Comparison of ENCODE assay signal across 1 cellular context in the genomic region with DNA sequence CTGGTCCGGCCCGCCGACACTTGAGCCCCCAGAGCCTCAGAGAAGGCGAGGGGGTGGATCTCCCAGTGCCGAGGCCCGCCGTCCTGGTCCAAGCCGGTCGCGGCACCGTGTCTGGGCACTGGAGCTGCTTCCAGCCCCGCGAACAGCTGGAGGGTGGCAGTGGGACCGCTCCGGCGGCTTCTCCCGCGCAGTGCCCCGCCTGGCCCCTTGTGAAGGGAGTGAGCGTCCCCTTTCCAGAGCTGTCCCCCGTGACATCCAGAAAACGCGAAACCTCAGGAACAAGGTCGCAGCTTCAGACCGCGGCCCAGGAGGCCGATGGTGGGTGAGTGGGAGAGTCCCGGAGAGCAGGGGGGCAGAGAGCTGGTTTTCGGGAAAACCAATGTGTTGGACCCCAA.
TF ChIP-seq lines count a peak whose summit lies in the region.

No MANE protein-coding gene starts in this region.

TF ChIP-seq in K562, 482 proteins besides CTCF, POLR2A, EP300 and RAD21 (continued from another document):
- TF ChIP-seq, protein P1, sequence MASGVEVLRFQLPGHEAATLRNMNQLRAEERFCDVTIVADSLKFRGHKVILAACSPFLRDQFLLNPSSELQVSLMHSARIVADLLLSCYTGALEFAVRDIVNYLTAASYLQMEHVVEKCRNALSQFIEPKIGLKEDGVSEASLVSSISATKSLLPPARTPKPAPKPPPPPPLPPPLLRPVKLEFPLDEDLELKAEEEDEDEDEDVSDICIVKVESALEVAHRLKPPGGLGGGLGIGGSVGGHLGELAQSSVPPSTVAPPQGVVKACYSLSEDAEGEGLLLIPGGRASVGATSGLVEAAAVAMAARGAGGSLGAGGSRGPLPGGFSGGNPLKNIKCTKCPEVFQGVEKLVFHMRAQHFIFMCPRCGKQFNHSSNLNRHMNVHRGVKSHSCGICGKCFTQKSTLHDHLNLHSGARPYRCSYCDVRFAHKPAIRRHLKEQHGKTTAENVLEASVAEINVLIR (CRISPR knock-in tag; IDR thresholded peaks at IDR 0.05): no peak
- no peak for TF ChIP-seq STAT5A (IDR thresholded peaks at IDR 0.05; ENCODE audit: borderline replicate concordance, low read length)
- TF ChIP-seq IFI16 (CRISPR knock-in tag; IDR thresholded peaks at IDR 0.05): no peak
- no peak for TF ChIP-seq ZNF277 (CRISPR knock-in tag; IDR thresholded peaks at IDR 0.05; ENCODE audit: borderline replicate concordance)
- TF ChIP-seq, protein P2, sequence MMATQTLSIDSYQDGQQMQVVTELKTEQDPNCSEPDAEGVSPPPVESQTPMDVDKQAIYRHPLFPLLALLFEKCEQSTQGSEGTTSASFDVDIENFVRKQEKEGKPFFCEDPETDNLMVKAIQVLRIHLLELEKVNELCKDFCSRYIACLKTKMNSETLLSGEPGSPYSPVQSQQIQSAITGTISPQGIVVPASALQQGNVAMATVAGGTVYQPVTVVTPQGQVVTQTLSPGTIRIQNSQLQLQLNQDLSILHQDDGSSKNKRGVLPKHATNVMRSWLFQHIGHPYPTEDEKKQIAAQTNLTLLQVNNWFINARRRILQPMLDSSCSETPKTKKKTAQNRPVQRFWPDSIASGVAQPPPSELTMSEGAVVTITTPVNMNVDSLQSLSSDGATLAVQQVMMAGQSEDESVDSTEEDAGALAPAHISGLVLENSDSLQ (IDR thresholded peaks at IDR 0.05): no peak
- no peak for TF ChIP-seq MCM2 (IDR thresholded peaks at IDR 0.05; ENCODE audit: low read depth)
- TF ChIP-seq HDAC3 (IDR thresholded peaks at IDR 0.05; ENCODE audit: borderline replicate concordance, partially characterized antibody): no peak
- TF ChIP-seq NCOA2 (IDR thresholded peaks at IDR 0.05; ENCODE audit: partially characterized antibody in 2 of 2): no peak
TF ChIP-seq in K562: peak in this region for 0.
